Comparison of ENCODE assay signal across 1 cellular context in genomic region chr1:235588916-235589515, GRCh38.
A peak's percentile ranks its signal among the peaks of the same experiment; 100 is the strongest.
TF ChIP-seq lines count a peak whose summit lies in the region.

No MANE protein-coding gene starts in this region.

TF ChIP-seq in HEK293, 187 proteins besides CTCF, POLR2A, EP300 and RAD21 (continued from another document and continues in another):
- TF ChIP-seq ZBTB10 (tag by site-specific recombination; IDR thresholded peaks at IDR 0.05): no peak
- no peak for TF ChIP-seq AEBP2 (tag by site-specific recombination; IDR thresholded peaks at IDR 0.05; ENCODE audit: borderline replicate concordance)
- TF ChIP-seq ZNF549 (tag by site-specific recombination; IDR thresholded peaks at IDR 0.05): peak; percentile 68; the same call in 1 of the 2 replicates
- TF ChIP-seq ZNF157 (tag by site-specific recombination; IDR thresholded peaks at IDR 0.05): no peak
- TF ChIP-seq GLI4 (tag by site-specific recombination; IDR thresholded peaks at IDR 0.05): no peak
- no peak for TF ChIP-seq ZNF341 (tag by site-specific recombination; IDR thresholded peaks at IDR 0.05; ENCODE audit: low read depth)
- TF ChIP-seq TSHZ1 (tag by site-specific recombination; IDR thresholded peaks at IDR 0.05; ENCODE audit: borderline replicate concordance): no peak
- no peak for TF ChIP-seq ZFP37 (tag by site-specific recombination; IDR thresholded peaks at IDR 0.05)
- no peak; the same call in 1 of the 2 replicates for TF ChIP-seq ZNF311 (tag by site-specific recombination; IDR thresholded peaks at IDR 0.05; ENCODE audit: borderline replicate concordance)
- no peak for TF ChIP-seq OSR2 (tag by site-specific recombination; IDR thresholded peaks at IDR 0.05)
- TF ChIP-seq ZNF521 (tag by site-specific recombination; IDR thresholded peaks at IDR 0.05): no peak
- no peak for TF ChIP-seq OVOL3 (tag by site-specific recombination; IDR thresholded peaks at IDR 0.05)
- no peak for TF ChIP-seq ZNF76 (tag by site-specific recombination; IDR thresholded peaks at IDR 0.05; ENCODE audit: borderline replicate concordance, low read depth)
- no peak for TF ChIP-seq ZNF16 (tag by site-specific recombination; IDR thresholded peaks at IDR 0.05; ENCODE audit: low read depth)
- TF ChIP-seq ZNF423 (tag by site-specific recombination; IDR thresholded peaks at IDR 0.05): no peak
- no peak for TF ChIP-seq ZBTB20 (tag by site-specific recombination; IDR thresholded peaks at IDR 0.05)
- no peak for TF ChIP-seq BCL6B (tag by site-specific recombination; IDR thresholded peaks at IDR 0.05)
- no peak for TF ChIP-seq ZNF48 (tag by site-specific recombination; IDR thresholded peaks at IDR 0.05)
- TF ChIP-seq ZNF37A (tag by site-specific recombination; IDR thresholded peaks at IDR 0.05): no peak
- no peak for TF ChIP-seq KLF9 (tag by site-specific recombination; IDR thresholded peaks at IDR 0.05; ENCODE audit: low read depth)
- TF ChIP-seq ZNF18 (tag by site-specific recombination; IDR thresholded peaks at IDR 0.05): no peak
- no peak for TF ChIP-seq ZNF10 (tag by site-specific recombination; IDR thresholded peaks at IDR 0.05)
- TF ChIP-seq WT1 (tag by site-specific recombination; IDR thresholded peaks at IDR 0.05): no peak
- no peak for TF ChIP-seq YY2 (tag by site-specific recombination; IDR thresholded peaks at IDR 0.05)
- TF ChIP-seq SCRT1 (tag by site-specific recombination; IDR thresholded peaks at IDR 0.05; ENCODE audit: borderline replicate concordance): no peak
- TF ChIP-seq ZNF350 (tag by site-specific recombination; IDR thresholded peaks at IDR 0.05): peak; percentile 54; the same call in 1 of the 2 replicates
- TF ChIP-seq KLF8 (tag by site-specific recombination; IDR thresholded peaks at IDR 0.05): peak; percentile 63; the same call in 1 of the 2 replicates
- TF ChIP-seq ZNF791 (tag by site-specific recombination; IDR thresholded peaks at IDR 0.05): no peak
- TF ChIP-seq ZNF664 (tag by site-specific recombination; IDR thresholded peaks at IDR 0.05): no peak
- TF ChIP-seq ZNF433 (tag by site-specific recombination; IDR thresholded peaks at IDR 0.05; ENCODE audit: low read depth): no peak
- no peak for TF ChIP-seq ZBTB1 (tag by site-specific recombination; IDR thresholded peaks at IDR 0.05)
- TF ChIP-seq ZNF501 (tag by site-specific recombination; IDR thresholded peaks at IDR 0.05): no peak
- no peak for TF ChIP-seq ZNF280C (tag by site-specific recombination; IDR thresholded peaks at IDR 0.05)
- peak; percentile 79; the same call in 1 of the 2 replicates for TF ChIP-seq ZNF280D (tag by site-specific recombination; IDR thresholded peaks at IDR 0.05)
- no peak for TF ChIP-seq GLIS2 (tag by site-specific recombination; IDR thresholded peaks at IDR 0.05)
- TF ChIP-seq ZNF175 (tag by site-specific recombination; IDR thresholded peaks at IDR 0.05): no peak
- no peak for TF ChIP-seq ZNF114 (tag by site-specific recombination; IDR thresholded peaks at IDR 0.05)
- no peak for TF ChIP-seq ZBTB48 (tag by site-specific recombination; IDR thresholded peaks at IDR 0.05)
- no peak for TF ChIP-seq ZNF571 (tag by site-specific recombination; IDR thresholded peaks at IDR 0.05)
- no peak for TF ChIP-seq ZNF624 (tag by site-specific recombination; IDR thresholded peaks at IDR 0.05)
- no peak for TF ChIP-seq ZNF704 (tag by site-specific recombination; IDR thresholded peaks at IDR 0.05)
- TF ChIP-seq ZNF610 (tag by site-specific recombination; IDR thresholded peaks at IDR 0.05; ENCODE audit: borderline replicate concordance): peak; percentile 83; the same call in 1 of the 2 replicates
- no peak for TF ChIP-seq ZNF146 (tag by site-specific recombination; IDR thresholded peaks at IDR 0.05)
- TF ChIP-seq ZNF202 (tag by site-specific recombination; IDR thresholded peaks at IDR 0.05; ENCODE audit: borderline replicate concordance): no peak
- TF ChIP-seq ZNF792 (tag by site-specific recombination; IDR thresholded peaks at IDR 0.05): no peak
- no peak for TF ChIP-seq SP7 (tag by site-specific recombination; IDR thresholded peaks at IDR 0.05)
- TF ChIP-seq PRDM4 (tag by site-specific recombination; IDR thresholded peaks at IDR 0.05): no peak
